18 cellular contexts compared by ENCODE assay signal in the genomic region with DNA sequence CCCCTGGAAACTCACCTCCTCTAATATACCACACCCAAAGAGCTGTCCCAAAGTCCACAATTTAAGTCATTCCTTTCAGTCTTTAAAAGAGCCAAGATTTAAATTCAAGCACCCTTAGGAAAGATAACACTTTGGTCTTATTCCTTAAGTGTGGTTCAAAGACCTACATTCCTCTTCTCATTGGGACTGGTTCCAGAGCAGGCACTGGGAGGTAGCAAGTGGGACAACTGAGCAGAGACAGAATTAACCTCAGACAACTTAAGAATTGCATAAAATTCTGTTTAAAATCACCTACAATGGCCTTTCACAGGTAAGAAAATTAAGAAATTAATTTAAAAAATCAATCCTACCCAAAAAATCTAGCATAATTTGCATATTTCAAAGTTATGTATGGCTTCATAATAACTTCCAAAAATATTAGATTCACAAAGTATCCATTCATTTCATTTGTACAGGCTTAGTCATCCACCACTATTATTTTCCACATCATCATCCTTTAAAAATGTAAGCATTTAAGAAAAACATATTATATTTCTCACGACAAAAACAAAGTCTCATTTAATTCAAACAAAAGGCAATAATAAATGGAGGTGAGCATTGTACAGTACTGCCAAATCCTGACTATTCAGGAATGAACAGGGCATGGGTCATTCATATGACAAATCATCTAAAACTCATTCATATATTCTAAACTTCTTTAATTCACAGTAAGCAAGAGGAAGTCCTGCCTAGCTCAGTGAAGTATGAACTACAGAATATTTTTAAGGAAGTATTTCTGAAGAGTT. TPM values are rescaled to one million over a fixed set of nuclear protein-coding genes. Genes with fewer than 3 reads are reported as not detected.
DNase-seq lines count a peak whose midpoint lies in the region; ATAC-seq and TF ChIP-seq lines count a peak whose summit lies in the region.
"Had no signal": no experiment of that assay in that cellular context is flagged by ENCODE, and none has a peak within 500 bp of the region (broad histone marks: within the 10 kb centered on the region; RNA-seq: fewer than 3 reads in every experiment).

No MANE protein-coding gene starts in this region.

- H3K9me2 ChIP-seq in GM23248 (ENCODE audit: insufficient read depth) (no peaks in the 10 kb centered on the region), SK-N-SH (no peaks in the 10 kb centered on the region)

- H3K4me1 ChIP-seq in GM23248 (ENCODE audit: insufficient read depth) = peaks cover 29% of the 10 kb centered on the region
- H3K4me1 ChIP-seq in SK-N-SH (ENCODE audit: control insufficient read depth in 1 of 2, insufficient read depth in 2 of 2, low read depth in 1 of 2, low read length in 1 of 2) = peaks cover 23 to 32% of the 10 kb centered on the region in 2 experiments
- peaks cover 30% of the 10 kb centered on the region for H3K4me1 ChIP-seq in osteoblast (ENCODE audit: insufficient read depth, low read length)
- H3K4me1 ChIP-seq: ascending aorta; BLaER1 treated with 17β-estradiol and CSF1 and Interleukin-3, amounts not matched to agents 10 nM and 100 nM had no signal

- DNase-seq in GM23248 = peak; percentile 76
- no peak for DNase-seq in SK-N-SH
- DNase-seq in fibroblast of gingiva (ENCODE audit: low read depth) = peak; percentile 59
- DNase-seq in osteoblast (ENCODE audit: insufficient read length, low spot score, missing footprints) = peak; percentile 58
- DNase-seq in T-helper 9 cell = no peak
- DNase-seq in NCI-H1105 (lab: John Stamatoyannopoulos, UW) = no peak
- no peak for DNase-seq in CD14-positive monocyte (ENCODE audit: low spot score)
- DNase-seq: activated CD4-positive, CD25-positive, alpha-beta regulatory T cell; activated effector memory CD4-positive, alpha-beta T cell treated with anti-CD3 and anti-CD28 coated beads, Interleukin-2, amount 50 U/mL, for 16 hours; GOT3; NCI-H1092; stimulated activated CD4-positive, alpha-beta T cell treated with anti-CD3 and anti-CD28 coated beads, Interleukin-4, amount 100 ng/mL, for 1 hour; stimulated activated CD8-positive, alpha-beta memory T cell treated with anti-CD3 and anti-CD28 coated beads, Interleukin-4, amount 100 ng/mL, for 48 hours had no signal

- peak in 1 of 2 experiments; percentile 79; a peak in 2 of 4 replicates for TF ChIP-seq EP300 in SK-N-SH (IDR thresholded peaks at IDR 0.05; ENCODE audit: borderline replicate concordance in 1 of 2, low read depth in 1 of 2, low read length in 1 of 2)

- no peak overlapping the region for H3K27ac Mint-ChIP-seq in CD14-positive monocyte
- H3K27ac Mint-ChIP-seq: T-helper 1 cell treated with Interleukin-12 subunit alpha and Interleukin-12 subunit beta and Interleukin-4 antibody, amounts not matched to agents 30 μg/mL and 1 μg/mL, for 36 hours had no signal

- in situ Hi-C loops in GM23248 (cut with MboI) = no loop called here

- H3K27me3 Mint-ChIP-seq in CD14-positive monocyte (ENCODE audit: low read depth in 3 of 3) = no peaks in the 10 kb centered on the region

- H3K9ac ChIP-seq in GM23248 (peak overlapping the region; percentile 40), SK-N-SH (peak overlapping the region; percentile 59)
- H3K9ac ChIP-seq: BLaER1 treated with 17β-estradiol and CSF1 and Interleukin-3, amounts not matched to agents 10 nM and 100 nM had no signal

- peaks cover 32% of the 10 kb centered on the region for H3F3A ChIP-seq in GM23248 (ENCODE audit: insufficient read depth)
- peaks cover 24% of the 10 kb centered on the region for H3F3A ChIP-seq in SK-N-SH (replicated peaks; ENCODE audit: insufficient read depth)

- no peaks in the 10 kb centered on the region for H4K20me1 ChIP-seq in GM23248 (ENCODE audit: insufficient read depth)
- no peaks in the 10 kb centered on the region for H4K20me1 ChIP-seq in SK-N-SH (ENCODE audit: insufficient read depth)
- H4K20me1 ChIP-seq in osteoblast (ENCODE audit: insufficient read depth, low read length) = no peaks in the 10 kb centered on the region
- H4K20me1 ChIP-seq: BLaER1 treated with 17β-estradiol and CSF1 and Interleukin-3, amounts not matched to agents 10 nM and 100 nM had no signal

- H3K36me3 ChIP-seq in GM23248 (ENCODE audit: low read depth) (no peaks in the 10 kb centered on the region), SK-N-SH (replicated peaks in 1 of 2; ENCODE audit: control insufficient read depth in 1 of 2, insufficient read depth in 2 of 2, low read length in 1 of 2) (peaks cover 4 to 5% of the 10 kb centered on the region in 2 experiments), osteoblast (ENCODE audit: insufficient read depth, low read length) (no peaks in the 10 kb centered on the region)
- H3K36me3 ChIP-seq: ascending aorta; BLaER1 treated with 17β-estradiol and CSF1 and Interleukin-3, amounts not matched to agents 10 nM and 100 nM had no signal

- H3K4me1 Mint-ChIP-seq in CD14-positive monocyte = no peaks in the 10 kb centered on the region

- TF ChIP-seq CTCF in SK-N-SH (IDR thresholded peaks at IDR 0.05) (no peak), osteoblast (IDR thresholded peaks at IDR 0.05; ENCODE audit: extremely low read depth, low read depth, low read length) (no peak), CD14-positive monocyte (IDR thresholded peaks at IDR 0.05) (no peak)

- H3K9me3 Mint-ChIP-seq in CD14-positive monocyte = peaks cover 0 to 2% (median 0%) of the 10 kb centered on the region in 7 donors
- H3K9me3 Mint-ChIP-seq: T-helper 1 cell treated with Interleukin-12 subunit alpha and Interleukin-12 subunit beta and Interleukin-4 antibody, amounts not matched to agents 30 μg/mL and 1 μg/mL, for 36 hours had no signal

- 2 to 12% methylated on average over 1 of the region's 1 CpG for WGBS in GM23248 (ENCODE audit: low coverage in 1 of 2, low lambda C conversion rate in 2 of 2, missing lambda C conversion rate in 2 of 2), 2 experiments
- WGBS in SK-N-SH (ENCODE audit: low lambda C conversion rate) = 7% methylated on average over 1 of the region's 1 CpG

- H3K4me3 Mint-ChIP-seq in CD14-positive monocyte = no peak overlapping the region
- H3K4me3 Mint-ChIP-seq: T-helper 1 cell treated with Interleukin-12 subunit alpha and Interleukin-12 subunit beta and Interleukin-4 antibody, amounts not matched to agents 30 μg/mL and 1 μg/mL, for 36 hours had no signal

- no peaks in the 10 kb centered on the region for H3K9me3 ChIP-seq in GM23248 (ENCODE audit: low read depth)
- H3K9me3 ChIP-seq in SK-N-SH = no peaks in the 10 kb centered on the region
- H3K9me3 ChIP-seq in osteoblast (ENCODE audit: low read depth, low read length) = no peaks in the 10 kb centered on the region
- H3K9me3 ChIP-seq: ascending aorta; BLaER1 treated with 17β-estradiol and CSF1 and Interleukin-3, amounts not matched to agents 10 nM and 100 nM had no signal

- H3K27me3 ChIP-seq in GM23248 (replicated peaks; ENCODE audit: insufficient read depth) = no peaks in the 10 kb centered on the region
- no peaks in the 10 kb centered on the region for H3K27me3 ChIP-seq in SK-N-SH (ENCODE audit: insufficient read depth)
- H3K27me3 ChIP-seq in osteoblast (ENCODE audit: insufficient read depth, low read length) = no peaks in the 10 kb centered on the region
- H3K27me3 ChIP-seq: ascending aorta; BLaER1 treated with 17β-estradiol and CSF1 and Interleukin-3, amounts not matched to agents 10 nM and 100 nM had no signal

- POLR2A ChIA-PET in SK-N-SH (lab: Yijun Ruan, JAX) = no interaction called here

- H3K27ac ChIP-seq in GM23248 = peak overlapping the region; percentile 80
- H3K27ac ChIP-seq in SK-N-SH (ENCODE audit: low read depth in 2 of 2, low read length in 1 of 2) = peak overlapping the region; percentile 55 to 92; a peak in 3 of 4 replicates
- H3K27ac ChIP-seq in osteoblast (ENCODE audit: low read depth, low read length) = peak overlapping the region; percentile 96
- H3K27ac ChIP-seq: ascending aorta; BLaER1 treated with 17β-estradiol and CSF1 and Interleukin-3, amounts not matched to agents 10 nM and 100 nM had no signal

- no peaks in the 10 kb centered on the region for H3K36me3 Mint-ChIP-seq in CD14-positive monocyte

- no peak overlapping the region for H2AFZ ChIP-seq in GM23248
- H2AFZ ChIP-seq in SK-N-SH (ENCODE audit: low read depth) = no peak overlapping the region; the same call in 1 of the 2 replicates
- no peak overlapping the region for H2AFZ ChIP-seq in osteoblast (ENCODE audit: low read length)

- peak overlapping the region; percentile 21; the same call in 1 of the 2 replicates for H3K4me3 ChIP-seq in GM23248
- peak overlapping the region in 1 of 2 experiments; percentile 10; a peak in 1 of 4 replicates for H3K4me3 ChIP-seq in SK-N-SH (ENCODE audit: low read depth in 2 of 2, low read length in 1 of 2)
- peak overlapping the region; percentile 8 for H3K4me3 ChIP-seq in osteoblast (ENCODE audit: insufficient read depth, low read length)
- H3K4me3 ChIP-seq: ascending aorta; BLaER1 treated with 17β-estradiol and CSF1 and Interleukin-3, amounts not matched to agents 10 nM and 100 nM had no signal

- peak overlapping the region; percentile 58 for H3K4me2 ChIP-seq in GM23248 (ENCODE audit: unreplicated experiment)
- H3K4me2 ChIP-seq in SK-N-SH = peak overlapping the region; percentile 59
- peak overlapping the region; percentile 67 for H3K4me2 ChIP-seq in osteoblast (ENCODE audit: insufficient read depth, low read length)
- H3K4me2 ChIP-seq: BLaER1 treated with 17β-estradiol and CSF1 and Interleukin-3, amounts not matched to agents 10 nM and 100 nM had no signal

- CTCF ChIA-PET in SK-N-SH (lab: Yijun Ruan, JAX) = interaction anchor here (2.0 to 10.3 kb wide), 2 partner anchors 13 to 40 kb away, joined by 5 to 102 read pairs; a partner anchor contains a TSS

- no peak for TF ChIP-seq RAD21 in SK-N-SH (IDR thresholded peaks at IDR 0.05; ENCODE audit: low read length)

- no peak for ATAC-seq in GM21737 (IDR thresholded peaks at IDR 0.05; ENCODE audit: unreplicated experiment)
- ATAC-seq: sciatic nerve had no signal

- intact Hi-C loops in CD14-positive monocyte (cut with micrococcal nuclease) = no loop called here

- H3K79me2 ChIP-seq in GM23248 (ENCODE audit: insufficient read depth) (0 out of 2 replicates have a peak, but pooled peaks cover 7% of the 10 kb centered on the region), SK-N-SH (ENCODE audit: insufficient read depth) (peaks cover 68% of the 10 kb centered on the region), osteoblast (ENCODE audit: insufficient read depth, low read length) (peaks cover 30% of the 10 kb centered on the region)

TF ChIP-seq in SK-N-SH, 30 proteins besides CTCF, POLR2A, EP300 and RAD21 (continues in another document):
- peak; percentile 72; the same call in 1 of the 2 replicates for TF ChIP-seq MEF2A (IDR thresholded peaks at IDR 0.05; ENCODE audit: borderline replicate concordance, low read depth)

RNA-seq across cellular contexts. Expression of a gene that starts 13.6 kb away (rescaled TPM):
- 30.0 and 33.6 TPM in 2 replicates for total RNA-seq in GM23248 (2014; rRNA removed; shearing (Covaris generic))
- polyA plus RNA-seq in GM23248 (2016; fragmentation: Nextera tagmentation; extraction: Ambion mirVana) = 10.0 and 10.2 TPM in 2 replicates
- 134 and 137 TPM in 2 replicates for polyA plus RNA-seq in SK-N-SH (2012; rRNA removed)
- polyA plus RNA-seq in SK-N-SH (2012; cell fraction: cytosol; rRNA removed) = 177 and 193 TPM in 2 replicates
- polyA plus RNA-seq in SK-N-SH (2012; cell fraction: nucleus; rRNA removed) = 101 and 180 TPM in 2 replicates
- 8.5 and 9.4 TPM in 2 replicates for total RNA-seq in osteoblast
- polyA plus RNA-seq in CD14-positive monocyte = not detected
- total RNA-seq: ascending aorta had no signal

Comparison
In these comparisons a context has a peak if more than half of its experiments do, and no peak if none do; other contexts are left out.
1. DNase-seq: peak in GM23248 (single experiment), fibroblast of gingiva (single experiment) and osteoblast (single experiment); none in SK-N-SH (single experiment), T-helper 9 cell (single experiment), NCI-H1105 (single experiment) and CD14-positive monocyte (single experiment).
2. Peak in every context shown above with its lines, with median percentiles within 50 percentile points of each other: H3K27ac ChIP-seq and H3K4me2 ChIP-seq.